ENCODE assay signal across 7 cellular contexts in genomic region chr20:48207505-48207904, GRCh38.
"Had no signal": no experiment of that assay in that cellular context is flagged by ENCODE, and none has a peak within 500 bp of the region (broad histone marks: within the 10 kb centered on the region; RNA-seq: fewer than 3 reads in every experiment).

No MANE protein-coding gene starts in this region.

- H3K27me3 Mint-ChIP-seq: IgD-negative memory B cell had no signal

- H3K4me1 Mint-ChIP-seq: IgD-negative memory B cell had no signal

- H3K36me3 Mint-ChIP-seq: IgD-negative memory B cell had no signal

- H3K4me3 Mint-ChIP-seq: IgD-negative memory B cell had no signal

- H3K27ac Mint-ChIP-seq: IgD-negative memory B cell had no signal

- FAIRE-seq: HepG2, K562 had no signal

- H3K27ac ChIP-seq: HL-60 had no signal

- H3K4me3 ChIP-seq: K562 had no signal

- DNase-seq: IMR-90, KBM-7, KG1 had no signal

- ATAC-seq: HepG2, K562 had no signal
